Comparison of ENCODE assay signal across 10 cellular contexts in the genomic region with DNA sequence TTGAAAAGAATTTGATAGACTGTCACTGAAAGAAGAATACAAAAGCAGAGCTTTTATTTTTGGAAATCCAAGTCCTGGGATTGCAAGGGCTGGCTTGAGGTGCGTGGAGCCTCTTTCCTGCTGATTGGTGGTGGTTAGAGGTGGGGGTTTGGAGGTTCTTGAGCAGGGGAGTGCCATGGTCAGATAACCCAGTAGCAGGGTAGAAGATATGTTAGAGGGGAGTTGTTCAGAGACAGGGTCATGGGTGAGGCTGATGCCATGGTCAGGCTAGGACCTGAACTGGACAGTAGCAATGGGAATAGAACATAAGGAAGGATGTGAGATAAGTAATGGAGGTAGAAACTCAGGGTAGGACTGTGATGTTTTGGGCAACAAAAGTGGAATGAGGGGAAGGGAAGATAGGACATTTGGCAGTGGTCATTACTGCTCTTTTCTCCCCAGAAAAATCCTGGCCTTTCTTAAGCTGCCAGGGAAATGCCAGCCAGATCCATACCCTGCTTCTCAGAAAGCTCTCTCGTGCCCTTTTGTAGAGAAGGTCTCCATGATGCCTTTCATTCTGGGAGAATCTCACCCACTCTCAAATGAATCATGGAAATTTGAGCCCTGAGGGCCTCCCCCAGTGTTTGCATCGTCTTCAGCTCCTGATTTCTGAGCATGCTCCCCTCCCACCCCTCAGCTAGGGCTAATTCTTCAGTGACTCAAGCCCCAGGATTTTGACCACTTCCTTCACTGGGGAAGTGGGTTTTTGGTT. TPM values are rescaled to one million over a fixed set of nuclear protein-coding genes. Genes with fewer than 3 reads are reported as not detected.
DNase-seq lines count a peak whose midpoint lies in the region; ATAC-seq and TF ChIP-seq lines count a peak whose summit lies in the region.
"Had no signal": no experiment of that assay in that cellular context is flagged by ENCODE, and none has a peak within 500 bp of the region (broad histone marks: within the 10 kb centered on the region; RNA-seq: fewer than 3 reads in every experiment).

No MANE protein-coding gene starts in this region.

- H3K27ac ChIP-seq in GM23248 (peak overlapping the region; percentile 100), SK-N-SH (ENCODE audit: low read depth in 2 of 2, low read length in 1 of 2) (peak overlapping the region; percentile 3 to 100; a peak in 3 of 4 replicates)

- ATAC-seq in HG03439 (IDR thresholded peaks at IDR 0.05; ENCODE audit: unreplicated experiment) (no peak), HG02588 (IDR thresholded peaks at IDR 0.05; ENCODE audit: unreplicated experiment) (no peak), HG02870 (IDR thresholded peaks at IDR 0.05; ENCODE audit: unreplicated experiment) (no peak)

- no peak for TF ChIP-seq RAD21 in SK-N-SH (IDR thresholded peaks at IDR 0.05; ENCODE audit: low read length)

- peaks cover 45% of the 10 kb centered on the region for H3K36me3 ChIP-seq in GM23248 (ENCODE audit: low read depth)
- no peaks in the 10 kb centered on the region for H3K36me3 ChIP-seq in SK-N-SH (replicated peaks in 1 of 2; ENCODE audit: control insufficient read depth in 1 of 2, insufficient read depth in 2 of 2, low read length in 1 of 2)
- H3K36me3 ChIP-seq: HAP-1 had no signal

- peak overlapping the region; percentile 99 for H3K9ac ChIP-seq in GM23248
- H3K9ac ChIP-seq in SK-N-SH, result peak overlapping the region; percentile 79

- in situ Hi-C loops in GM23248 (cut with MboI), result no loop called here

- TF ChIP-seq EP300 in SK-N-SH (IDR thresholded peaks at IDR 0.05; ENCODE audit: borderline replicate concordance in 1 of 2, low read depth in 1 of 2, low read length in 1 of 2), result peak in 1 of 2 experiments; percentile 80; a peak in 1 of 4 replicates

- peak overlapping the region; percentile 98 for H3K4me3 ChIP-seq in GM23248
- no peak overlapping the region for H3K4me3 ChIP-seq in SK-N-SH (ENCODE audit: low read depth in 2 of 2, low read length in 1 of 2)
- no peak overlapping the region for H3K4me3 ChIP-seq in epithelial cell of esophagus (ENCODE audit: low read length)
- peak overlapping the region; percentile 5 for H3K4me3 ChIP-seq in skeletal muscle cell (ENCODE audit: low read depth, low read length)
- H3K4me3 ChIP-seq: HAP-1 had no signal

- WGBS in GM23248 (ENCODE audit: low coverage in 1 of 2, low lambda C conversion rate in 2 of 2, missing lambda C conversion rate in 2 of 2), 2 experiments, result 15 to 17% methylated on average over 3 of the region's 3 CpGs
- 33% methylated on average over 3 of the region's 3 CpGs for WGBS in SK-N-SH (ENCODE audit: low lambda C conversion rate)

- CTCF ChIA-PET in SK-N-SH (lab: Yijun Ruan, JAX), result interaction anchor here (0.8 to 1.6 kb wide), 5 partner anchors 49 to 299 kb away, joined by 3 to 8 read pairs (median 3); no protein-coding TSS in a partner anchor

- TF ChIP-seq CTCF in SK-N-SH (IDR thresholded peaks at IDR 0.05) (no peak), epithelial cell of esophagus (IDR thresholded peaks at IDR 0.05; ENCODE audit: insufficient read depth, low read depth, low read length, missing control alignments) (no peak)

- H3K4me2 ChIP-seq in GM23248 (ENCODE audit: unreplicated experiment) (peak overlapping the region; percentile 97), SK-N-SH (peak overlapping the region; percentile 62)

- no peak overlapping the region for H2AFZ ChIP-seq in GM23248
- H2AFZ ChIP-seq in SK-N-SH (ENCODE audit: low read depth), result no peak overlapping the region

- H4K20me1 ChIP-seq in GM23248 (ENCODE audit: insufficient read depth), result peaks cover 12% of the 10 kb centered on the region; the same call in 1 of the 2 replicates
- H4K20me1 ChIP-seq in SK-N-SH (ENCODE audit: insufficient read depth), result no peaks in the 10 kb centered on the region

- H3K9me3 ChIP-seq in GM23248 (ENCODE audit: low read depth), result no peaks in the 10 kb centered on the region
- H3K9me3 ChIP-seq in SK-N-SH, result no peaks in the 10 kb centered on the region
- H3K9me3 ChIP-seq: HAP-1 had no signal

- POLR2A ChIA-PET in SK-N-SH (lab: Yijun Ruan, JAX), result no interaction called here

- H3K79me2 ChIP-seq in GM23248 (ENCODE audit: insufficient read depth) (peaks cover 96% of the 10 kb centered on the region), SK-N-SH (ENCODE audit: insufficient read depth) (peaks cover 85% of the 10 kb centered on the region)

- H3K27me3 ChIP-seq in GM23248 (replicated peaks; ENCODE audit: insufficient read depth) (no peaks in the 10 kb centered on the region), SK-N-SH (ENCODE audit: insufficient read depth) (no peaks in the 10 kb centered on the region)

- peaks cover 95% of the 10 kb centered on the region for H3K4me1 ChIP-seq in GM23248 (ENCODE audit: insufficient read depth)
- H3K4me1 ChIP-seq in SK-N-SH (ENCODE audit: control insufficient read depth in 1 of 2, insufficient read depth in 2 of 2, low read depth in 1 of 2, low read length in 1 of 2), result peaks cover 7 to 60% of the 10 kb centered on the region in 2 experiments

- DNase-seq in GM23248 (peak; percentile 98), SK-N-SH (no peak), epithelial cell of esophagus (ENCODE audit: low read depth) (peak; percentile 93), skeletal muscle cell (ENCODE audit: low read depth) (peak; percentile 96), medulla oblongata (ENCODE audit: extremely low spot score) (no peak)
- DNase-seq: activated B cell treated with CpG ODN at 0.5 μM for 24 hours had no signal

- H3K9me2 ChIP-seq in GM23248 (ENCODE audit: insufficient read depth) (no peaks in the 10 kb centered on the region), SK-N-SH (no peaks in the 10 kb centered on the region)

- H3F3A ChIP-seq in GM23248 (ENCODE audit: insufficient read depth) (peaks cover 94% of the 10 kb centered on the region), SK-N-SH (replicated peaks; ENCODE audit: insufficient read depth) (peaks cover 30% of the 10 kb centered on the region)

TF ChIP-seq in SK-N-SH, 30 proteins besides CTCF, POLR2A, EP300 and RAD21 (continues in another document):
- TF ChIP-seq FOSL2 (IDR thresholded peaks at IDR 0.05; ENCODE audit: borderline replicate concordance, low read depth), result peak; percentile 89
- TF ChIP-seq RFX5 (IDR thresholded peaks at IDR 0.05; ENCODE audit: low read length), result no peak
- TF ChIP-seq YY1 (IDR thresholded peaks at IDR 0.05; ENCODE audit: low read depth), result peak; percentile 79; the same call in 1 of the 2 replicates
- TF ChIP-seq, protein P1, sequence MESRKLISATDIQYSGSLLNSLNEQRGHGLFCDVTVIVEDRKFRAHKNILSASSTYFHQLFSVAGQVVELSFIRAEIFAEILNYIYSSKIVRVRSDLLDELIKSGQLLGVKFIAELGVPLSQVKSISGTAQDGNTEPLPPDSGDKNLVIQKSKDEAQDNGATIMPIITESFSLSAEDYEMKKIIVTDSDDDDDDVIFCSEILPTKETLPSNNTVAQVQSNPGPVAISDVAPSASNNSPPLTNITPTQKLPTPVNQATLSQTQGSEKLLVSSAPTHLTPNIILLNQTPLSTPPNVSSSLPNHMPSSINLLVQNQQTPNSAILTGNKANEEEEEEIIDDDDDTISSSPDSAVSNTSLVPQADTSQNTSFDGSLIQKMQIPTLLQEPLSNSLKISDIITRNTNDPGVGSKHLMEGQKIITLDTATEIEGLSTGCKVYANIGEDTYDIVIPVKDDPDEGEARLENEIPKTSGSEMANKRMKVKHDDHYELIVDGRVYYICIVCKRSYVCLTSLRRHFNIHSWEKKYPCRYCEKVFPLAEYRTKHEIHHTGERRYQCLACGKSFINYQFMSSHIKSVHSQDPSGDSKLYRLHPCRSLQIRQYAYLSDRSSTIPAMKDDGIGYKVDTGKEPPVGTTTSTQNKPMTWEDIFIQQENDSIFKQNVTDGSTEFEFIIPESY (IDR thresholded peaks at IDR 0.05; ENCODE audit: borderline replicate concordance, low read depth), result no peak
- TF ChIP-seq GABPA (IDR thresholded peaks at IDR 0.05; ENCODE audit: low read depth), result peak; percentile 45; the same call in 1 of the 2 replicates
- TF ChIP-seq JUND (IDR thresholded peaks at IDR 0.05), result peak; percentile 92
- 0 out of 2 replicates have a peak, but pooled peaks have one; percentile 69 for TF ChIP-seq RXRA (IDR thresholded peaks at IDR 0.05; ENCODE audit: borderline replicate concordance, low read depth)
- TF ChIP-seq, protein P2, sequence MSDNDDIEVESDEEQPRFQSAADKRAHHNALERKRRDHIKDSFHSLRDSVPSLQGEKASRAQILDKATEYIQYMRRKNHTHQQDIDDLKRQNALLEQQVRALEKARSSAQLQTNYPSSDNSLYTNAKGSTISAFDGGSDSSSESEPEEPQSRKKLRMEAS (IDR thresholded peaks at IDR 0.05; ENCODE audit: low read depth), result peak; percentile 85
- TF ChIP-seq, protein P3, sequence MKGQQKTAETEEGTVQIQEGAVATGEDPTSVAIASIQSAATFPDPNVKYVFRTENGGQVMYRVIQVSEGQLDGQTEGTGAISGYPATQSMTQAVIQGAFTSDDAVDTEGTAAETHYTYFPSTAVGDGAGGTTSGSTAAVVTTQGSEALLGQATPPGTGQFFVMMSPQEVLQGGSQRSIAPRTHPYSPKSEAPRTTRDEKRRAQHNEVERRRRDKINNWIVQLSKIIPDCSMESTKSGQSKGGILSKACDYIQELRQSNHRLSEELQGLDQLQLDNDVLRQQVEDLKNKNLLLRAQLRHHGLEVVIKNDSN (IDR thresholded peaks at IDR 0.05; ENCODE audit: borderline replicate concordance, low read depth), result no peak
- TF ChIP-seq FOXM1 (IDR thresholded peaks at IDR 0.05; ENCODE audit: low read depth), result no peak
- peak; percentile 72; the same call in 1 of the 2 replicates for TF ChIP-seq NFIC (IDR thresholded peaks at IDR 0.05; ENCODE audit: borderline replicate concordance)
- TF ChIP-seq TCF12 (IDR thresholded peaks at IDR 0.05), result peak; percentile 79; the same call in 1 of the 2 replicates
- TF ChIP-seq TAF1 (IDR thresholded peaks at IDR 0.05; ENCODE audit: borderline replicate concordance, low read depth, low read length), result peak; percentile 61
- TF ChIP-seq, protein P4, sequence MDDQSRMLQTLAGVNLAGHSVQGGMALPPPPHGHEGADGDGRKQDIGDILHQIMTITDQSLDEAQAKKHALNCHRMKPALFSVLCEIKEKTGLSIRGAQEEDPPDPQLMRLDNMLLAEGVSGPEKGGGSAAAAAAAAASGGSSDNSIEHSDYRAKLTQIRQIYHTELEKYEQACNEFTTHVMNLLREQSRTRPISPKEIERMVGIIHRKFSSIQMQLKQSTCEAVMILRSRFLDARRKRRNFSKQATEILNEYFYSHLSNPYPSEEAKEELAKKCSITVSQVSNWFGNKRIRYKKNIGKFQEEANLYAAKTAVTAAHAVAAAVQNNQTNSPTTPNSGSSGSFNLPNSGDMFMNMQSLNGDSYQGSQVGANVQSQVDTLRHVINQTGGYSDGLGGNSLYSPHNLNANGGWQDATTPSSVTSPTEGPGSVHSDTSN (IDR thresholded peaks at IDR 0.05), result peak; percentile 50; the same call in 1 of the 2 replicates
- TF ChIP-seq SIN3A (IDR thresholded peaks at IDR 0.05; ENCODE audit: borderline replicate concordance, low read depth, low read length), result no peak

RNA-seq across cellular contexts. Expression of a gene that starts 9.5 kb away (rescaled TPM):
- total RNA-seq in GM23248 (2014; rRNA removed; shearing (Covaris generic)), result 631 and 744 TPM in 2 replicates
- polyA plus RNA-seq in GM23248 (2016; fragmentation: Nextera tagmentation; extraction: Ambion mirVana) (496 and 518 TPM in 2 replicates), SK-N-SH (2012; rRNA removed) (67.4 and 111 TPM in 2 replicates)
- 53.2 and 70.1 TPM in 2 replicates for polyA plus RNA-seq in SK-N-SH (2012; cell fraction: cytosol; rRNA removed)
- polyA plus RNA-seq in SK-N-SH (2012; cell fraction: nucleus; rRNA removed), result 77.6 and 144 TPM in 2 replicates
- total RNA-seq: activated B cell treated with CpG ODN at 0.5 μM for 24 hours had no signal

Comparison
In these comparisons a context has a peak if more than half of its experiments do, and no peak if none do; other contexts are left out.
1. DNase-seq: peak in GM23248 (single experiment), epithelial cell of esophagus (single experiment) and skeletal muscle cell (single experiment); none in SK-N-SH (single experiment) and medulla oblongata (single experiment).
2. H3K4me3 ChIP-seq: peak in GM23248 (single experiment) and skeletal muscle cell (single experiment); none in SK-N-SH (0 of 2) and epithelial cell of esophagus (single experiment).